8 cellular contexts compared by ENCODE assay signal in genomic region chr15:40047413-40048154, GRCh38. TPM values are rescaled to one million over a fixed set of nuclear protein-coding genes. Genes with fewer than 3 reads are reported as not detected.
DNase-seq lines count a peak whose midpoint lies in the region; ATAC-seq and TF ChIP-seq lines count a peak whose summit lies in the region.

No MANE protein-coding gene starts in this region.

- H4K20me1 ChIP-seq in OCI-LY3 (ENCODE audit: insufficient read depth, low read length), result no peaks in the 10 kb centered on the region

- H3K36me3 Mint-ChIP-seq in activated naive CD4-positive, alpha-beta T cell treated with anti-CD3 and anti-CD28 coated beads, Interleukin-2, amount 50 U/mL, for 72 hours, result peaks cover 0 to 15% of the 10 kb centered on the region in 2 donors

- H3K27ac Mint-ChIP-seq in activated naive CD4-positive, alpha-beta T cell treated with anti-CD3 and anti-CD28 coated beads, Interleukin-2, amount 50 U/mL, for 72 hours, result peak overlapping the region; percentile 89 to 96

- no peaks in the 10 kb centered on the region for H3K9me3 ChIP-seq in OCI-LY3 (ENCODE audit: insufficient read depth, low read length)

- peaks cover 88% of the 10 kb centered on the region for H3K4me1 ChIP-seq in OCI-LY3 (ENCODE audit: low read length)

- peak; percentile 70 for DNase-seq in NK-92 treated with Interleukin-12 subunit alpha and Interleukin-12 subunit beta, amount 100 ng/mL, for 24 hours (lab: John Stamatoyannopoulos, UW)
- DNase-seq in NK-92 (lab: John Stamatoyannopoulos, UW; ENCODE audit: unreplicated experiment), result no peak
- DNase-seq in activated naive CD4-positive, alpha-beta T cell treated with anti-CD3 and anti-CD28 coated beads, Interleukin-2, amount 50 U/mL, for 72 hours (ENCODE audit: low spot score in 2 of 2), result peak; percentile 64 to 89
- peak; percentile 76 for DNase-seq in islet precursor cell
- peak; percentile 42 for DNase-seq in stimulated activated CD4-positive, alpha-beta T cell treated with anti-CD3 and anti-CD28 coated beads, Interleukin-2, amount 100 ng/mL, for 4 hours (ENCODE audit: low read depth)
- DNase-seq in amniotic stem cell (lab: John Stamatoyannopoulos, UW), result no peak

- H3K9me3 Mint-ChIP-seq in activated naive CD4-positive, alpha-beta T cell treated with anti-CD3 and anti-CD28 coated beads, Interleukin-2, amount 50 U/mL, for 72 hours, result peaks cover 0 to 9% of the 10 kb centered on the region in 2 donors

- ATAC-seq in HG03045 (IDR thresholded peaks at IDR 0.05; ENCODE audit: unreplicated experiment), result peak; percentile 44
- peak; percentile 77 to 79 for ATAC-seq in activated naive CD4-positive, alpha-beta T cell treated with anti-CD3 and anti-CD28 coated beads, Interleukin-2, amount 50 U/mL, for 72 hours

- H3K27me3 ChIP-seq in OCI-LY3 (ENCODE audit: low read depth, low read length), result no peaks in the 10 kb centered on the region

- peak overlapping the region; percentile 25; the same call in 1 of the 2 replicates for H3K4me3 ChIP-seq in OCI-LY3 (ENCODE audit: low read length)

- H3K4me2 ChIP-seq in OCI-LY3 (ENCODE audit: low read length), result peak overlapping the region; percentile 85

- H2AFZ ChIP-seq in OCI-LY3 (ENCODE audit: low read depth, low read length), result no peak overlapping the region

- H3K79me2 ChIP-seq in OCI-LY3 (ENCODE audit: low read length), result 0 out of 2 replicates have a peak, but pooled peaks cover 7% of the 10 kb centered on the region

- TF ChIP-seq CTCF in OCI-LY3 (IDR thresholded peaks at IDR 0.05; ENCODE audit: low read depth, low read length), result no peak

- peak overlapping the region; percentile 98 for H3K27ac ChIP-seq in OCI-LY3 (ENCODE audit: low read length)

- H3K9ac ChIP-seq in OCI-LY3 (ENCODE audit: low read length), result peak overlapping the region; percentile 86

- H3K36me3 ChIP-seq in OCI-LY3 (replicated peaks; ENCODE audit: low read depth, low read length), result no peaks in the 10 kb centered on the region

RNA-seq across cellular contexts. Expression of gene SRP14, which starts 8.6 kb away (rescaled TPM):
- 100 to 1,000 TPM; 146 to 182 TPM for total RNA-seq in activated naive CD4-positive, alpha-beta T cell treated with anti-CD3 and anti-CD28 coated beads, Interleukin-2, amount 50 U/mL, for 72 hours

Comparison
In these comparisons a context has a peak if more than half of its experiments do, and no peak if none do; other contexts are left out.
1. DNase-seq: peak in NK-92 treated with Interleukin-12 subunit alpha and Interleukin-12 subunit beta, amount 100 ng/mL, for 24 hours (single experiment), activated naive CD4-positive, alpha-beta T cell treated with anti-CD3 and anti-CD28 coated beads, Interleukin-2, amount 50 U/mL, for 72 hours (2 of 2), islet precursor cell (single experiment) and stimulated activated CD4-positive, alpha-beta T cell treated with anti-CD3 and anti-CD28 coated beads, Interleukin-2, amount 100 ng/mL, for 4 hours (single experiment); none in NK-92 (single experiment) and amniotic stem cell (single experiment).